Comparison of ENCODE assay signal across 15 cellular contexts in genomic region chr22:40552070-40552469, GRCh38.
"Had no signal": no experiment of that assay in that cellular context is flagged by ENCODE, and none has a peak within 500 bp of the region (broad histone marks: within the 10 kb centered on the region; RNA-seq: fewer than 3 reads in every experiment).

No MANE protein-coding gene starts in this region.

- ATAC-seq: stimulated activated naive CD8-positive, alpha-beta T cell treated with anti-CD3 and anti-CD28 coated beads, Interleukin-15, amount 100 ng/mL, for 72 hours had no signal

- H3K27me3 Mint-ChIP-seq: activated B cell treated with CpG ODN at 0.5 μM for 24 hours; activated naive CD8-positive, alpha-beta T cell; activated T-cell treated with anti-CD3 and anti-CD28 coated beads, Interleukin-2, amount 50 U/mL, for 24 hours; stimulated activated naive CD8-positive, alpha-beta T cell treated with anti-CD3 and anti-CD28 coated beads, Interleukin-15, amount 100 ng/mL, for 72 hours had no signal

- H3K4me3 ChIP-seq: esophagus squamous epithelium, thoracic aorta had no signal

- H3K27me3 ChIP-seq: esophagus squamous epithelium had no signal

- H3K27ac Mint-ChIP-seq: activated B cell treated with CpG ODN at 0.5 μM for 24 hours; activated naive CD8-positive, alpha-beta T cell; activated T-cell treated with anti-CD3 and anti-CD28 coated beads, Interleukin-2, amount 50 U/mL, for 24 hours; stimulated activated naive CD8-positive, alpha-beta T cell treated with anti-CD3 and anti-CD28 coated beads, Interleukin-15, amount 100 ng/mL, for 72 hours had no signal

- H3K9me3 ChIP-seq: esophagus squamous epithelium, thoracic aorta had no signal

- DNase-seq: activated B cell treated with CpG ODN at 0.5 μM for 24 hours; activated effector memory CD4-positive, alpha-beta T cell treated with Interleukin-2 at 50 U/mL for 16 hours; activated T-cell treated with anti-CD3 and anti-CD28 coated beads, Interleukin-2, amount 50 U/mL, for 24 hours; esophagus squamous epithelium; foreskin melanocyte; head of caudate nucleus; kidney; nephron progenitor cell; stimulated activated CD4-positive, alpha-beta T cell treated with anti-CD3 and anti-CD28 coated beads, Interleukin-12 subunit alpha, Interleukin-12 subunit beta, amount 100 ng/mL, for 4 hours; stimulated activated CD4-positive, alpha-beta T cell treated with anti-CD3 and anti-CD28 coated beads, Interleukin-4, amount 100 ng/mL, for 1 hour; stimulated activated naive CD8-positive, alpha-beta T cell treated with anti-CD3 and anti-CD28 coated beads, Interleukin-15, amount 100 ng/mL, for 72 hours; SW 1271; T1000 had no signal

- H3K36me3 ChIP-seq: thoracic aorta had no signal

- H3K4me1 Mint-ChIP-seq: nephron progenitor cell had no signal

- H3K27ac ChIP-seq: esophagus squamous epithelium, thoracic aorta had no signal

- H3K9me3 Mint-ChIP-seq: nephron progenitor cell had no signal

- H3K4me3 Mint-ChIP-seq: activated B cell treated with CpG ODN at 0.5 μM for 24 hours; activated naive CD8-positive, alpha-beta T cell; activated T-cell treated with anti-CD3 and anti-CD28 coated beads, Interleukin-2, amount 50 U/mL, for 24 hours; nephron progenitor cell; stimulated activated naive CD8-positive, alpha-beta T cell treated with anti-CD3 and anti-CD28 coated beads, Interleukin-15, amount 100 ng/mL, for 72 hours had no signal
